In genomic region chr15:100893261-100893963, GRCh38 we compare ENCODE assay signal across 17 cellular contexts. TPM values are rescaled to one million over a fixed set of nuclear protein-coding genes. Genes with fewer than 3 reads are reported as not detected.
A peak's percentile ranks its signal among the peaks of the same experiment; 100 is the strongest.
DNase-seq lines count a peak whose midpoint lies in the region; ATAC-seq and TF ChIP-seq lines count a peak whose summit lies in the region.
"Had no signal": no experiment of that assay in that cellular context is flagged by ENCODE, and none has a peak within 500 bp of the region (broad histone marks: within the 10 kb centered on the region; RNA-seq: fewer than 3 reads in every experiment).

No MANE protein-coding gene starts in this region.

- H3K4me1 ChIP-seq in HEK293 (ENCODE audit: control insufficient read depth, insufficient read depth, low read length) (no peaks in the 10 kb centered on the region), osteoblast (ENCODE audit: insufficient read depth, low read length) (peaks cover 24% of the 10 kb centered on the region), SJCRH30 (peaks cover 19% of the 10 kb centered on the region), neural progenitor cell (peaks cover 13% of the 10 kb centered on the region)

- H3K9me3 Mint-ChIP-seq in neural progenitor cell, result no peaks in the 10 kb centered on the region
- H3K9me3 Mint-ChIP-seq: CD4-positive, alpha-beta memory T cell had no signal

- TF ChIP-seq CTCF in C4-2B (conservative IDR thresholded peaks at IDR 0.05), result no peak
- TF ChIP-seq CTCF in HEK293 (tag by site-specific recombination; IDR thresholded peaks at IDR 0.05), result no peak
- TF ChIP-seq CTCF in coronary artery (IDR thresholded peaks at IDR 0.05), result no peak
- TF ChIP-seq CTCF in osteoblast (IDR thresholded peaks at IDR 0.05; ENCODE audit: extremely low read depth, low read depth, low read length), result no peak
- TF ChIP-seq CTCF in neural progenitor cell (IDR thresholded peaks at IDR 0.05), result no peak

- H3K4me2 ChIP-seq in osteoblast (ENCODE audit: insufficient read depth, low read length) (peak overlapping the region; percentile 3), neural progenitor cell (no peak overlapping the region)

- no peaks in the 10 kb centered on the region for H4K20me1 ChIP-seq in osteoblast (ENCODE audit: insufficient read depth, low read length)
- no peaks in the 10 kb centered on the region for H4K20me1 ChIP-seq in neural progenitor cell (ENCODE audit: low read depth)

- H3K4me3 Mint-ChIP-seq in neural progenitor cell, result no peak overlapping the region
- H3K4me3 Mint-ChIP-seq: B cell; CD4-positive, alpha-beta memory T cell had no signal

- POLR2A ChIA-PET in HEK293 (lab: Yijun Ruan, JAX), result no interaction called here

- CTCF ChIA-PET in HEK293 (lab: Yijun Ruan, JAX), result interaction anchor here (0.6 kb wide), 1 partner anchor 16 kb away, joined by 4 read pairs; no protein-coding TSS in a partner anchor

- peaks cover 15% of the 10 kb centered on the region for H3K27me3 Mint-ChIP-seq in neural progenitor cell (ENCODE audit: insufficient read depth, low read depth)

- no peak overlapping the region for H3K27ac Mint-ChIP-seq in neural progenitor cell
- H3K27ac Mint-ChIP-seq: B cell had no signal

- peaks cover 10% of the 10 kb centered on the region for H3F3A ChIP-seq in neural progenitor cell (ENCODE audit: low read depth)

- H2AFZ ChIP-seq in osteoblast (ENCODE audit: low read length) (no peak overlapping the region), neural progenitor cell (replicated peaks) (no peak overlapping the region)
- H2AFZ ChIP-seq: GM23248 had no signal

- H3K36me3 ChIP-seq in HEK293 (ENCODE audit: control insufficient read depth in 2 of 2, insufficient read depth in 1 of 2, low read length in 2 of 2) (peaks cover 0 to 63% of the 10 kb centered on the region in 2 experiments; a peak in 1 of 3 replicates), osteoblast (ENCODE audit: insufficient read depth, low read length) (no peaks in the 10 kb centered on the region), SJCRH30 (peaks cover 34% of the 10 kb centered on the region), neural progenitor cell (no peaks in the 10 kb centered on the region)

- H3K4me1 Mint-ChIP-seq in neural progenitor cell, result peaks cover 31% of the 10 kb centered on the region
- H3K4me1 Mint-ChIP-seq: B cell had no signal

- no peaks in the 10 kb centered on the region for H3K79me2 ChIP-seq in osteoblast (ENCODE audit: insufficient read depth, low read length)
- H3K79me2 ChIP-seq in neural progenitor cell (ENCODE audit: low read depth), result no peaks in the 10 kb centered on the region

- no peak overlapping the region for H3K9ac ChIP-seq in neural progenitor cell
- H3K9ac ChIP-seq: GM23248 had no signal

- H3K36me3 Mint-ChIP-seq in neural progenitor cell, result no peaks in the 10 kb centered on the region
- H3K36me3 Mint-ChIP-seq: CD4-positive, alpha-beta memory T cell had no signal

- no peak for DNase-seq in coronary artery (ENCODE audit: low spot score)
- no peak for DNase-seq in osteoblast (ENCODE audit: insufficient read length, low spot score, missing footprints)
- no peak for DNase-seq in SJCRH30
- no peak for DNase-seq in neural progenitor cell (ENCODE audit: low spot score)
- DNase-seq in GOT3 (lab: John Stamatoyannopoulos, UW), result no peak
- DNase-seq: C1 segment of cervical spinal cord; CD4-positive, alpha-beta memory T cell; DMS153; DND-41; GDM1; GM23248; H7; IMR-90 had no signal

- H3K27ac ChIP-seq in C4-2B (peak overlapping the region; percentile 75), HEK293 (ENCODE audit: extremely low read depth, low read depth, low read length) (no peak overlapping the region), coronary artery (no peak overlapping the region), osteoblast (ENCODE audit: low read depth, low read length) (no peak overlapping the region), SJCRH30 (no peak overlapping the region), neural progenitor cell (no peak overlapping the region)
- H3K27ac ChIP-seq: GM23248 had no signal

- H3K9me3 ChIP-seq in HEK293 (ENCODE audit: control insufficient read depth, insufficient read depth, low read depth, low read length) (no peaks in the 10 kb centered on the region), osteoblast (ENCODE audit: low read depth, low read length) (no peaks in the 10 kb centered on the region), SJCRH30 (replicated peaks) (no peaks in the 10 kb centered on the region), neural progenitor cell (ENCODE audit: low read depth) (no peaks in the 10 kb centered on the region)

- ATAC-seq in GM18873 (IDR thresholded peaks at IDR 0.05; ENCODE audit: low FRiP score, unreplicated experiment), result no peak

- H3K4me3 ChIP-seq in HEK293 (ENCODE audit: low read depth, low read length), result no peak overlapping the region
- H3K4me3 ChIP-seq in coronary artery, result peak overlapping the region; percentile 20
- no peak overlapping the region for H3K4me3 ChIP-seq in osteoblast (ENCODE audit: insufficient read depth, low read length)
- no peak overlapping the region for H3K4me3 ChIP-seq in SJCRH30
- no peak overlapping the region for H3K4me3 ChIP-seq in neural progenitor cell
- H3K4me3 ChIP-seq: GM23248 had no signal

- H3K27me3 ChIP-seq in osteoblast (ENCODE audit: insufficient read depth, low read length) (no peaks in the 10 kb centered on the region), SJCRH30 (no peaks in the 10 kb centered on the region), neural progenitor cell (no peaks in the 10 kb centered on the region)

TF ChIP-seq in HEK293, 187 proteins besides CTCF, POLR2A, EP300 and RAD21:
- TF ChIP-seq ZNF510 (tag by site-specific recombination; IDR thresholded peaks at IDR 0.05; ENCODE audit: insufficient replicate concordance), result no peak
- TF ChIP-seq ZFP3 (tag by site-specific recombination; IDR thresholded peaks at IDR 0.05; ENCODE audit: low read depth), result peak; percentile 66; the same call in 1 of the 2 replicates

RNA-seq across cellular contexts. Expression of gene ALDH1A3, which starts 13.8 kb away (rescaled TPM):
- total RNA-seq in osteoblast (54.6 and 61.6 TPM in 2 replicates), neural progenitor cell (ENCODE audit: low replicate concordance) (0.74 and 0.80 TPM in 2 replicates)
- 148 and 154 TPM in 2 replicates for total RNA-seq in SJCRH30 (2014; rRNA removed; shearing (Covaris generic))
- total RNA-seq: B cell; CD4-positive, alpha-beta memory T cell had no signal

RNA-seq across cellular contexts. Expression of gene LRRK1, which starts 25.7 kb away (rescaled TPM):
- 14.1 and 15.2 TPM in 2 replicates for total RNA-seq in osteoblast
- total RNA-seq in SJCRH30 (2014; rRNA removed; shearing (Covaris generic)), result 5.5 and 5.8 TPM in 2 replicates
- 0.43 TPM in 1 of 2 replicates, not detected in the other for total RNA-seq in neural progenitor cell (ENCODE audit: low replicate concordance)

Comparison
In these comparisons a context has a peak if more than half of its experiments do, and no peak if none do; other contexts are left out.
1. RNA of gene ALDH1A3, which starts 13.8 kb away (total RNA-seq): 148 to 154 TPM in SJCRH30 and 54.6 to 61.6 TPM in osteoblast; 0.74 to 0.80 TPM in neural progenitor cell; every median in the first group is over 10 times any median in the second.